8 cellular contexts compared by ENCODE assay signal in the genomic region with DNA sequence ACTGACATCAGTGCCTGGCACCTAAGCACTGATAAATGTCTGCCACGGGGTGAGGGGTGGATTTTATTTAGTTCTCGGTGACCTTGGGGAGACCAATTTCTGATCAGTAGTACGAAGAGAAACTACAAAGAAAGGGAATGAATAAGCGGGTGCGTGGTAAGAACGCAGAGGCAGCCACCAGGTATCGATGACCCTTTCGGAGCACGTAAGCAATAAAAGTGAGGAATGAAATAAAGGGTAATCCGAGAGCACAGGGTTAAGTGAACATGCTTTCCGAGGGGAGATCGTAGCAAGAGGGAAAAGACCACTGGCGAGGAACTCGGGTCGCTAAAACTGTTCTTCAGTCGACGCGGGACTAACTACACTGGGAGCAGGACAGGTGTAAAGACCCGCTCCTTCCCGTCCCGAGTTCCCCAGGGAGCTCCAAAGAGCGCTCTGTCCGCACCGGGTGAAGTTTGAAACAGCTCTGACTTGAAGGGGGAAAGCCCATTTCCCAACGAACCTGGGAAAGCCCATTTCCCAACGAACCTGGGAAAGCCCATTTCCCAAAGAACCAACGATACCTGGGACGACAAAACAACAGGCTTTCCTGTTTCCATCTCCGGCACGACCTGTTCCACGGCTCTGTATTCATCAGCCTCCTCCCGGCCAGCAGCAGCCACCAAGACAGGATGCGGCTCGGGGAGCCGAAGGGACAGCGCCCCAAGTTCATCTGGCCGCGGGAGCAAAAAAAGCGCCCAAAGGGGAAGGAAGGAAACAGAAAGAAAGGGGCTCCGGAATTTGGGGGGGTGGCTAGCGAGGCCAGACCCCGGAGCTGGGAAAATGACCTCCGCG. TPM values are rescaled to one million over a fixed set of nuclear protein-coding genes. Genes with fewer than 3 reads are reported as not detected.
DNase-seq lines count a peak whose midpoint lies in the region; ATAC-seq, FAIRE-seq and TF ChIP-seq lines count a peak whose summit lies in the region.

No MANE protein-coding gene starts in this region.

- in situ Hi-C loops in mammary epithelial cell (cut with MboI; ENCODE audit: low sequenced_read_pairs in 2 of 2) = loop anchor here in 1 of 2 donors (25.0 kb wide), 1 partner anchor 156 kb away; no protein-coding TSS in a partner anchor

- no peak for TF ChIP-seq POLR2A in suprapubic skin (IDR thresholded peaks at IDR 0.05)

- H3K4me1 ChIP-seq in mammary epithelial cell (ENCODE audit: insufficient read depth, low read length) = peaks cover 8% of the 10 kb centered on the region
- H3K4me1 ChIP-seq in left lung = peaks cover 0 to 13% of the 10 kb centered on the region in 2 donors
- peaks cover 16% of the 10 kb centered on the region for H3K4me1 ChIP-seq in suprapubic skin

- FAIRE-seq in GM18507 (lab: Jason Lieb, UNC) = peak; percentile 21

- H3K79me2 ChIP-seq in mammary epithelial cell (ENCODE audit: insufficient read depth, low read length) = peaks cover 12% of the 10 kb centered on the region

- peak overlapping the region; percentile 83 for H3K9ac ChIP-seq in mammary epithelial cell (ENCODE audit: insufficient read depth, low read length)

- BruUV-seq in mammary epithelial cell (replicated peaks; lab: Mats Ljungman, UMichigan) = no TSS peak

- H3K4me3 ChIP-seq in mammary epithelial cell (replicated peaks in 1 of 3; ENCODE audit: insufficient read depth in 1 of 3, low read depth in 2 of 3, low read length in 3 of 3) (peak overlapping the region; percentile 78 to 93 (median 79)), left lung (peak overlapping the region; percentile 63 to 73), suprapubic skin (peak overlapping the region; percentile 82)

- no peaks in the 10 kb centered on the region for H3K9me3 ChIP-seq in mammary epithelial cell (replicated peaks; ENCODE audit: insufficient read depth, low read length)
- no peaks in the 10 kb centered on the region for H3K9me3 ChIP-seq in left lung
- no peaks in the 10 kb centered on the region for H3K9me3 ChIP-seq in suprapubic skin

- TF ChIP-seq CTCF in mammary epithelial cell (conservative IDR thresholded peaks at IDR 0.05 in 1 of 2, IDR thresholded peaks at IDR 0.05 in 1 of 2; ENCODE audit: extremely low read depth in 1 of 2, insufficient read depth in 1 of 2, low read depth in 1 of 2, low read length in 2 of 2) (peak in 1 of 2 donors; percentile 6), left lung (IDR thresholded peaks at IDR 0.05) (no peak), suprapubic skin (IDR thresholded peaks at IDR 0.05) (no peak)

- H3K36me3 ChIP-seq in mammary epithelial cell (ENCODE audit: insufficient read depth, low read length) = no peaks in the 10 kb centered on the region
- no peaks in the 10 kb centered on the region for H3K36me3 ChIP-seq in left lung
- no peaks in the 10 kb centered on the region for H3K36me3 ChIP-seq in suprapubic skin

- H3K4me2 ChIP-seq in mammary epithelial cell (ENCODE audit: insufficient read depth, low read depth, low read length) = peak overlapping the region; percentile 90

- peak overlapping the region; percentile 55 for H3K27ac ChIP-seq in mammary epithelial cell (ENCODE audit: insufficient read depth, low read depth, low read length)
- no peak overlapping the region for H3K27ac ChIP-seq in left lung
- peak overlapping the region; percentile 71 for H3K27ac ChIP-seq in suprapubic skin

- H3K27me3 ChIP-seq in mammary epithelial cell (ENCODE audit: insufficient read depth, low read length) (no peaks in the 10 kb centered on the region), left lung (peaks cover 25 to 72% of the 10 kb centered on the region in 2 donors), suprapubic skin (peaks cover 10% of the 10 kb centered on the region)

- WGBS in mammary epithelial cell (ENCODE audit: low coverage, missing lambda C conversion rate) = 16% methylated on average over 35 of the region's 44 CpGs
- WGBS in suprapubic skin = 6% methylated on average over 44 of the region's 44 CpGs

- H2AFZ ChIP-seq in mammary epithelial cell (ENCODE audit: low read depth, low read length) = peak overlapping the region; percentile 100

- no peak for TF ChIP-seq EP300 in suprapubic skin (IDR thresholded peaks at IDR 0.05)

- DNase-seq in AML-193 (lab: John Stamatoyannopoulos, UW) (peak; percentile 28 to 31), GM18507 (ENCODE audit: extremely low spot score, insufficient read length, low read depth) (no peak), LoVo (ENCODE audit: low spot score) (peak; percentile 27), mammary epithelial cell (peak; percentile 58), left lung (no peak), suprapubic skin (ENCODE audit: low spot score in 2 of 2) (no peak), KG1 (lab: John Stamatoyannopoulos, UW) (no peak)
- no peak for DNase-seq in activated CD4-positive, CD25-positive, alpha-beta regulatory T cell treated with anti-CD3 and anti-CD28 coated beads, Interleukin-2, amount 50 U/mL, for 72 hours

- peak; percentile 51 for ATAC-seq in left lung

- intact Hi-C loops in mammary epithelial cell (cut with micrococcal nuclease) (loop anchor here (5.0 kb wide), 1 partner anchor 76 kb away; no protein-coding TSS in a partner anchor), left lung (cut with DNase I) (no loop called here)

- H4K20me1 ChIP-seq in mammary epithelial cell (ENCODE audit: insufficient read depth, low read length) = no peaks in the 10 kb centered on the region

- CTCF ChIA-PET in mammary epithelial cell (lab: Charles Lee; ENCODE audit: low non-redundant PET) = no interaction called here

- dilution Hi-C loops in mammary epithelial cell (cut with HindIII; ENCODE audit: low sequenced_read_pairs) = no loop called here

RNA-seq across cellular contexts. Expression of gene ELOVL7, which starts 1.0 kb away (rescaled TPM):
- total RNA-seq in mammary epithelial cell = 10 to 100 TPM; 17.8 to 21.0 TPM
- 5.6 TPM for polyA plus RNA-seq in mammary epithelial cell
- 5.6 TPM for polyA minus RNA-seq in mammary epithelial cell
- 10 to 100 TPM; 10.9 to 15.0 TPM for total RNA-seq in left lung
- 10 to 100 TPM; 16.6 to 57.6 (median 40.4) TPM for total RNA-seq in suprapubic skin

Comparison
In these comparisons a context has a peak if more than half of its experiments do, and no peak if none do; other contexts are left out.
1. DNase-seq: peak in AML-193 (2 of 2), LoVo (single experiment) and mammary epithelial cell (single experiment); none in GM18507 (single experiment), left lung (0 of 2), suprapubic skin (0 of 2), KG1 (single experiment) and activated CD4-positive, CD25-positive, alpha-beta regulatory T cell treated with anti-CD3 and anti-CD28 coated beads, Interleukin-2, amount 50 U/mL, for 72 hours (single experiment).
2. H3K27ac ChIP-seq: peak in mammary epithelial cell (single experiment) and suprapubic skin (single experiment); none in left lung (0 of 2).
3. Peak in every context shown above with its lines, with median percentiles within 50 percentile points of each other: H3K4me3 ChIP-seq.